In the genomic region with DNA sequence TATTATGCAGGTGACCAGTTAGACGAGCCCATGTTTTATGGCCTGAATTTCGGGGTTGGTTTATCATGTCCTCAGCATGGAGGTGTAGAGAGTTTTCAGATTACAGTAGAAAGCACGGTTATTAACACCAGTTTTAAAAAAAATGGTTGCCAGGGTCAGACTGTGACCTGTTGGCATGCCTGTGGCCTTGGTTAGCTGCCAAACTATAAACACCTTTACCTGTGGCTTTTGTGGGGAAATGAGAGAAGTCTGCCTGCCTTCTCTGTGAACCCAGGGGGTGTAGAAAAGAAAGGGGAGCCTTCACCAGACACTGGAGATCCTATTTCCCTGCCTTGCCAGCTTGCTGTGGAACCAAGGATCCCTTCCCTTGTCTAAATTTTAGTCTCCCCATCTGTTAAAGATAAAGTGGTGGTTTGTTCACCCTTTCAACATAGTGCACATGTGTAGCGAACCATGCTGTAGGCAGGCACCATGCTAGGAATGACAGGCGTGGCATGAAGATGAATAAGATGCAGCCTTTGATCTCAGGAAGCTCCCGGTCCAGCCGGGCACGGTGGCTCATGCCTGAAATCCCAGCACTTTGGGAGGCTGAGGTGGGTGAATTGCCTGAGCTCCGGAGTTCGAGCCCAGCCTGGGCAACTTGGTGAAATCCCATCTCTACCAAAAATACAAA, we compare ENCODE assay signal across 20 cellular contexts. TPM values are rescaled to one million over a fixed set of nuclear protein-coding genes. Genes with fewer than 3 reads are reported as not detected.
DNase-seq lines count a peak whose midpoint lies in the region; ATAC-seq and TF ChIP-seq lines count a peak whose summit lies in the region.
"Had no signal": no experiment of that assay in that cellular context is flagged by ENCODE, and none has a peak within 500 bp of the region (broad histone marks: within the 10 kb centered on the region; RNA-seq: fewer than 3 reads in every experiment).

No MANE protein-coding gene starts in this region.

- CTCF ChIA-PET in activated CD8-positive, alpha-beta T cell treated with anti-CD3 and anti-CD28 coated beads for 36 hours (lab: Charles Lee), result interaction anchor here (0.6 to 1.3 kb wide), 2 partner anchors 21 to 25 kb away, joined by 3 read pairs; no protein-coding TSS in a partner anchor
- CTCF ChIA-PET in naive thymus-derived CD4-positive, alpha-beta T cell (lab: Charles Lee), result interaction anchor here (0.6 to 1.7 kb wide), 6 partner anchors 10 to 134 kb away, joined by 3 to 6 read pairs (median 4); no protein-coding TSS in a partner anchor

- no peaks in the 10 kb centered on the region for H3K27me3 ChIP-seq in naive thymus-derived CD4-positive, alpha-beta T cell (ENCODE audit: control insufficient read depth in 2 of 2, insufficient read depth in 2 of 2, low read length in 2 of 2)
- H3K27me3 ChIP-seq: left lung, pancreas, Peyer's patch, upper lobe of left lung had no signal

- H3K4me1 Mint-ChIP-seq in activated T-cell treated with anti-CD3 and anti-CD28 coated beads, Interleukin-2, amount 50 U/mL, for 72 hours (ENCODE audit: low read depth), result peaks cover 81% of the 10 kb centered on the region
- H3K4me1 Mint-ChIP-seq in activated CD8-positive, alpha-beta T cell treated with anti-CD3 and anti-CD28 coated beads for 36 hours (ENCODE audit: low read depth), result peaks cover 65% of the 10 kb centered on the region
- peaks cover 38 to 80% (median 73%) of the 10 kb centered on the region in 7 donors for H3K4me1 Mint-ChIP-seq in naive thymus-derived CD4-positive, alpha-beta T cell

- no peak for TF ChIP-seq CTCF in activated CD8-positive, alpha-beta T cell treated with anti-CD3 and anti-CD28 coated beads for 36 hours (IDR thresholded peaks at IDR 0.05)

- H3K27ac ChIP-seq in naive thymus-derived CD4-positive, alpha-beta T cell (ENCODE audit: low read depth, low read length), result no peak overlapping the region
- H3K27ac ChIP-seq: left lung, pancreas, Peyer's patch, upper lobe of left lung had no signal

- POLR2A ChIA-PET in activated CD8-positive, alpha-beta T cell treated with anti-CD3 and anti-CD28 coated beads for 36 hours (lab: Charles Lee), result interaction anchor here (0.9 to 67.1 kb wide), 3 partner anchors 12 to 38 kb away, joined by 4 to 2439 read pairs (median 2439); a partner anchor contains a TSS
- POLR2A ChIA-PET in naive thymus-derived CD4-positive, alpha-beta T cell (lab: Charles Lee), result interaction anchor here (0.8 to 43.4 kb wide), 6 partner anchors 10 to 239 kb away, joined by 4 to 2417 read pairs (median 16); a partner anchor contains a TSS

- peak overlapping the region; percentile 24 to 36 for H3K4me3 Mint-ChIP-seq in activated T-cell treated with anti-CD3 and anti-CD28 coated beads, Interleukin-2, amount 50 U/mL, for 72 hours
- no peak overlapping the region for H3K4me3 Mint-ChIP-seq in activated CD8-positive, alpha-beta T cell treated with anti-CD3 and anti-CD28 coated beads for 36 hours
- H3K4me3 Mint-ChIP-seq in naive thymus-derived CD4-positive, alpha-beta T cell, result peak overlapping the region in 9 of 10 donors; percentile 23 to 75 (median 58)
- H3K4me3 Mint-ChIP-seq: activated CD8-positive, alpha-beta memory T cell treated with anti-CD3 and anti-CD28 coated beads, Interleukin-2, amount 10 ng/mL, durations not matched to agents 7 days and 5 days; endodermal cell; stimulated activated memory B cell treated with anti-CD40 and anti-IgM and Interleukin-4, amounts not matched to agents 10 μg/mL and 1 μg/mL and 100 μg/mL, for 72 hours; WTC11 had no signal

- in situ Hi-C loops in G401 (cut with HindIII; ENCODE audit: low sequenced_read_pairs), result no loop called here

- no peaks in the 10 kb centered on the region for H3K27me3 Mint-ChIP-seq in activated T-cell treated with anti-CD3 and anti-CD28 coated beads, Interleukin-2, amount 50 U/mL, for 72 hours (ENCODE audit: low read depth)
- H3K27me3 Mint-ChIP-seq in activated CD8-positive, alpha-beta T cell treated with anti-CD3 and anti-CD28 coated beads for 36 hours, result no peaks in the 10 kb centered on the region
- H3K27me3 Mint-ChIP-seq in naive thymus-derived CD4-positive, alpha-beta T cell, result no peaks in the 10 kb centered on the region
- H3K27me3 Mint-ChIP-seq: activated CD8-positive, alpha-beta memory T cell treated with anti-CD3 and anti-CD28 coated beads, Interleukin-2, amount 10 ng/mL, durations not matched to agents 7 days and 5 days had no signal

- no peaks in the 10 kb centered on the region for H3K9me3 Mint-ChIP-seq in activated T-cell treated with anti-CD3 and anti-CD28 coated beads, Interleukin-2, amount 50 U/mL, for 72 hours
- H3K9me3 Mint-ChIP-seq in activated CD8-positive, alpha-beta T cell treated with anti-CD3 and anti-CD28 coated beads for 36 hours, result no peaks in the 10 kb centered on the region
- H3K9me3 Mint-ChIP-seq in naive thymus-derived CD4-positive, alpha-beta T cell, result no peaks in the 10 kb centered on the region
- H3K9me3 Mint-ChIP-seq: endodermal cell; stimulated activated memory B cell treated with anti-CD40 and anti-IgM and Interleukin-4, amounts not matched to agents 10 μg/mL and 1 μg/mL and 100 μg/mL, for 72 hours; WTC11 had no signal

- peaks cover 44 to 65% of the 10 kb centered on the region in 2 donors for H3K4me1 ChIP-seq in naive thymus-derived CD4-positive, alpha-beta T cell (ENCODE audit: control insufficient read depth in 2 of 2, insufficient read depth in 2 of 2, low read length in 2 of 2)
- H3K4me1 ChIP-seq: pancreas had no signal

- H3K4me3 ChIP-seq in naive thymus-derived CD4-positive, alpha-beta T cell (ENCODE audit: low read length), result no peak overlapping the region
- H3K4me3 ChIP-seq: left lung, pancreas, Peyer's patch, smooth muscle cell, upper lobe of left lung had no signal

- H3K36me3 ChIP-seq in naive thymus-derived CD4-positive, alpha-beta T cell (ENCODE audit: control insufficient read depth in 2 of 3, insufficient read depth in 3 of 3, low read length in 3 of 3), result no peaks in the 10 kb centered on the region
- H3K36me3 ChIP-seq: left lung, pancreas, Peyer's patch, upper lobe of left lung had no signal

- H3K27ac Mint-ChIP-seq in activated T-cell treated with anti-CD3 and anti-CD28 coated beads, Interleukin-2, amount 50 U/mL, for 72 hours, result peak overlapping the region; percentile 54
- H3K27ac Mint-ChIP-seq in activated CD8-positive, alpha-beta T cell treated with anti-CD3 and anti-CD28 coated beads for 36 hours, result peak overlapping the region; percentile 52
- peak overlapping the region; percentile 23 to 93 (median 81) for H3K27ac Mint-ChIP-seq in naive thymus-derived CD4-positive, alpha-beta T cell
- H3K27ac Mint-ChIP-seq: activated CD8-positive, alpha-beta memory T cell treated with anti-CD3 and anti-CD28 coated beads, Interleukin-2, amount 10 ng/mL, durations not matched to agents 7 days and 5 days; endodermal cell; stimulated activated memory B cell treated with anti-CD40 and anti-IgM and Interleukin-4, amounts not matched to agents 10 μg/mL and 1 μg/mL and 100 μg/mL, for 72 hours; WTC11 had no signal

- DNase-seq in activated T-cell treated with anti-CD3 and anti-CD28 coated beads, Interleukin-2, amount 50 U/mL, for 72 hours, result no peak
- DNase-seq in activated T-cell treated with anti-CD3 and anti-CD28 coated beads for 4 hours, result no peak
- DNase-seq in LoVo (ENCODE audit: low spot score), result peak; percentile 32
- DNase-seq in activated CD8-positive, alpha-beta T cell treated with anti-CD3 and anti-CD28 coated beads for 36 hours, result no peak
- no peak for DNase-seq in naive thymus-derived CD4-positive, alpha-beta T cell
- no peak for DNase-seq in G401 (ENCODE audit: low spot score)
- DNase-seq in NCI-H82 (lab: John Stamatoyannopoulos, UW), result no peak
- DNase-seq: ACHN; activated CD8-positive, alpha-beta memory T cell treated with anti-CD3 and anti-CD28 coated beads, Interleukin-2, amount 10 ng/mL, durations not matched to agents 7 days and 5 days; Caco-2; endodermal cell; left lung; NCI-H510A treated with DMSO at 0.1 percent for 48 hours; pancreas; Peyer's patch; upper lobe of left lung had no signal

- intact Hi-C loops in activated CD8-positive, alpha-beta T cell treated with anti-CD3 and anti-CD28 coated beads for 36 hours (cut with micrococcal nuclease), result no loop called here
- intact Hi-C loops in naive thymus-derived CD4-positive, alpha-beta T cell (cut with micrococcal nuclease), result loop anchor here in 1 of 2 donors (1.0 kb wide), 1 partner anchor 9 kb away; no protein-coding TSS in a partner anchor

- H3K9me3 ChIP-seq in naive thymus-derived CD4-positive, alpha-beta T cell (ENCODE audit: control insufficient read depth in 2 of 3, low read length in 3 of 3), result no peaks in the 10 kb centered on the region
- H3K9me3 ChIP-seq: Caco-2, left lung, pancreas, Peyer's patch, upper lobe of left lung had no signal

- ATAC-seq in activated T-cell treated with anti-CD3 and anti-CD28 coated beads, Interleukin-2, amount 50 U/mL, for 72 hours (replicated peaks in 1 of 2), result no peak
- ATAC-seq in activated CD8-positive, alpha-beta T cell treated with anti-CD3 and anti-CD28 coated beads for 36 hours, result no peak
- ATAC-seq in naive thymus-derived CD4-positive, alpha-beta T cell, result peak; percentile 29
- no peak for ATAC-seq in GM18870 (IDR thresholded peaks at IDR 0.05; ENCODE audit: unreplicated experiment)
- ATAC-seq: activated CD8-positive, alpha-beta memory T cell treated with anti-CD3 and anti-CD28 coated beads, Interleukin-2, amount 10 ng/mL, durations not matched to agents 7 days and 5 days; left lung; stimulated activated memory B cell treated with anti-CD40 and anti-IgM and Interleukin-4, amounts not matched to agents 10 μg/mL and 1 μg/mL and 100 μg/mL, for 72 hours; WTC11 had no signal

- H3K36me3 Mint-ChIP-seq in activated T-cell treated with anti-CD3 and anti-CD28 coated beads, Interleukin-2, amount 50 U/mL, for 72 hours (ENCODE audit: insufficient read depth in 2 of 2), result peaks cover 0 to 2% of the 10 kb centered on the region in 2 donors
- H3K36me3 Mint-ChIP-seq in activated CD8-positive, alpha-beta T cell treated with anti-CD3 and anti-CD28 coated beads for 36 hours (ENCODE audit: low read depth), result peaks cover 14% of the 10 kb centered on the region
- peaks cover 0 to 34% (median 0%) of the 10 kb centered on the region in 5 donors for H3K36me3 Mint-ChIP-seq in naive thymus-derived CD4-positive, alpha-beta T cell
- H3K36me3 Mint-ChIP-seq: stimulated activated memory B cell treated with anti-CD40 and anti-IgM and Interleukin-4, amounts not matched to agents 10 μg/mL and 1 μg/mL and 100 μg/mL, for 72 hours; WTC11 had no signal

RNA-seq across cellular contexts. Expression of a gene that starts 6.1 kb away (rescaled TPM):
- total RNA-seq in activated T-cell treated with anti-CD3 and anti-CD28 coated beads, Interleukin-2, amount 50 U/mL, for 72 hours, result 100 to 1,000 TPM; 166 to 222 TPM
- total RNA-seq in activated CD8-positive, alpha-beta T cell treated with anti-CD3 and anti-CD28 coated beads for 36 hours, result 100 to 1,000 TPM; 210 to 216 TPM
- 100 to 1,000 TPM in 3 of 5 experiments, 10 to 100 TPM in 2; 65.9 to 271 (median 197) TPM for total RNA-seq in naive thymus-derived CD4-positive, alpha-beta T cell
- polyA plus RNA-seq in naive thymus-derived CD4-positive, alpha-beta T cell, result 10 to 100 TPM; 13.1 to 16.5 TPM
- 60.2 and 66.5 TPM in 2 replicates for total RNA-seq in G401 (2014; rRNA removed; shearing (Covaris generic))

RNA-seq across cellular contexts. Expression of a gene that starts 40.3 kb away (rescaled TPM):
- 10 to 100 TPM; 48.6 to 59.0 TPM for total RNA-seq in activated T-cell treated with anti-CD3 and anti-CD28 coated beads, Interleukin-2, amount 50 U/mL, for 72 hours
- 10 to 100 TPM; 52.3 to 55.3 TPM for total RNA-seq in activated CD8-positive, alpha-beta T cell treated with anti-CD3 and anti-CD28 coated beads for 36 hours
- 10 to 100 TPM; 33.5 to 63.9 (median 44.0) TPM for total RNA-seq in naive thymus-derived CD4-positive, alpha-beta T cell
- polyA plus RNA-seq in naive thymus-derived CD4-positive, alpha-beta T cell, result 10 to 100 TPM; 22.3 to 29.2 TPM
- total RNA-seq in G401 (2014; rRNA removed; shearing (Covaris generic)), result 21.5 and 27.9 TPM in 2 replicates

RNA-seq across cellular contexts. Expression of a gene that starts 43.5 kb away (rescaled TPM):
- total RNA-seq in activated T-cell treated with anti-CD3 and anti-CD28 coated beads, Interleukin-2, amount 50 U/mL, for 72 hours, result 100 to 1,000 TPM in 1 of 2 donors, 10 to 100 TPM in 1; 91.6 to 101 TPM
- total RNA-seq in activated CD8-positive, alpha-beta T cell treated with anti-CD3 and anti-CD28 coated beads for 36 hours, result 100 to 1,000 TPM; 147 to 150 TPM
- 100 to 1,000 TPM in 2 of 5 experiments, 10 to 100 TPM in 3; 58.7 to 131 (median 98.2) TPM for total RNA-seq in naive thymus-derived CD4-positive, alpha-beta T cell
- 1 to 10 TPM; 3.7 to 6.6 TPM for polyA plus RNA-seq in naive thymus-derived CD4-positive, alpha-beta T cell
- 0.49 and 0.85 TPM in 2 replicates for total RNA-seq in G401 (2014; rRNA removed; shearing (Covaris generic))

Comparison
In these comparisons a context has a peak if more than half of its experiments do, and no peak if none do; other contexts are left out.
1. RNA of a gene that starts 43.5 kb away (total RNA-seq): 147 to 150 TPM in activated CD8-positive, alpha-beta T cell treated with anti-CD3 and anti-CD28 coated beads for 36 hours, 91.6 to 101 TPM in activated T-cell treated with anti-CD3 and anti-CD28 coated beads, Interleukin-2, amount 50 U/mL, for 72 hours and 58.7 to 131 TPM in naive thymus-derived CD4-positive, alpha-beta T cell; 0.49 to 0.85 TPM in G401; every median in the first group is over 10 times any median in the second.
2. Peak in every context shown above with its lines, with median percentiles within 50 percentile points of each other: H3K27ac Mint-ChIP-seq.